Comparison of ENCODE assay signal across 11 cellular contexts in the genomic region with DNA sequence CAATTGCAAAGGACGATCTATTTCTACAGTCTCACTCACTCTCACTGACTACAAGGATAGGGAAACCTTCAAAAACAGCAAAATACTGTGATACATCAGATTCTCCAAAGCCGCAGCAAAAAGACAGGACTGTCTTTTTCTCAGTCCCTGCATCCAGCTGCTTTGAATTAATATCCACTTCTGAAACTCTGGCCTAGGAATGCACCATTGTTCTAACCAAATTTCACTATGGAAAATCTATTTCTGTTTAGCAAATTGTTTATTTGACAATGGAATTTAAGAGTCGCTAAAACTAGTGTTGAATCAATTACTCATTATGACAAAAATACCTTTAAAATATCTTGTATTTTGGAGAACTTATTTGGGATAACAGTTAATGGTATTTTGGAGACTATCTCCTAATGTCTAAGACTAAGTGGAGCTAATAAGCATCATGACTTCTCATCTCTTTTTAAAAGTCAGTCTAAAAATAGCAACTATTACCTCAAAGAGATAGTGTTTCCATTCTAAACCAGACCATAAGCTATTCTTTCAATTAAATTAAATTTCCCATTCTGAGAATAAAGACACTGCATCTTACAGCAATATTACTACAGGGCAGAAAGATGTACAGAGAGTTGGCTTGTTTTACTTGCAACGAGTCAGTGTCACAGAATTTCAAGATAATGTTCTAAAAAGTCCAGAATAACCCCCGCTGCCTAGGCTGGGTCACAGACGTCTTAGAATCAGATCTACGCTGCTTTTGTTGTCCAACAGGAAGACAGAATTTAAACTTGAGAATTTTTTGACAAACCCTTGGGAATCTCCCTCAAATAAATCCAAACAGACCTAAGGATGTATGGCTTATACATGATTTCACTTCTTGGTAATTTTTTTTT.
DNase-seq lines count a peak whose midpoint lies in the region; ATAC-seq lines count a peak whose summit lies in the region.
"Had no signal": no experiment of that assay in that cellular context is flagged by ENCODE, and none has a peak within 500 bp of the region (broad histone marks: within the 10 kb centered on the region; RNA-seq: fewer than 3 reads in every experiment).

No MANE protein-coding gene starts in this region.

- ATAC-seq in activated CD4-positive, alpha-beta T cell treated with anti-CD3 and anti-CD28 coated beads for 36 hours, result peak; percentile 18
- ATAC-seq: A549 had no signal

- no peaks in the 10 kb centered on the region for H3K27me3 Mint-ChIP-seq in activated CD4-positive, alpha-beta T cell treated with anti-CD3 and anti-CD28 coated beads for 36 hours
- H3K27me3 Mint-ChIP-seq in activated naive CD8-positive, alpha-beta T cell, result no peaks in the 10 kb centered on the region

- H3K9me3 ChIP-seq in stomach smooth muscle (ENCODE audit: control insufficient read depth in 2 of 2, low read length in 2 of 2), result no peaks in the 10 kb centered on the region
- H3K9me3 ChIP-seq: A549 had no signal

- H3K4me3 ChIP-seq in stomach smooth muscle (ENCODE audit: low read length in 2 of 2), result no peak overlapping the region
- H3K4me3 ChIP-seq: A549 had no signal

- H3K27ac Mint-ChIP-seq in activated CD4-positive, alpha-beta T cell treated with anti-CD3 and anti-CD28 coated beads for 36 hours, result peak overlapping the region; percentile 92
- H3K27ac Mint-ChIP-seq in activated naive CD8-positive, alpha-beta T cell, result peak overlapping the region; percentile 94

- H3K4me1 ChIP-seq in stomach smooth muscle (ENCODE audit: control insufficient read depth, insufficient read depth, low read length), result peaks cover 31% of the 10 kb centered on the region

- peak overlapping the region; percentile 84 for H3K27ac ChIP-seq in layer of hippocampus (ENCODE audit: low read depth, low read length)
- peak overlapping the region; percentile 56 for H3K27ac ChIP-seq in stomach smooth muscle (ENCODE audit: low read length)
- H3K27ac ChIP-seq: A549, brain microvascular endothelial cell had no signal

- intact Hi-C loops in activated CD4-positive, alpha-beta T cell treated with anti-CD3 and anti-CD28 coated beads for 36 hours (cut with DNase I, micrococcal nuclease), result loop anchor here (2.0 to 5.0 kb wide), 6 partner anchors 43 to 105 kb away; no protein-coding TSS in a partner anchor

- peaks cover 3 to 4% of the 10 kb centered on the region in 2 donors for H3K36me3 ChIP-seq in stomach smooth muscle (ENCODE audit: control insufficient read depth in 2 of 2, insufficient read depth in 2 of 2, low read length in 2 of 2)
- H3K36me3 ChIP-seq: brain microvascular endothelial cell had no signal

- peaks cover 78% of the 10 kb centered on the region for H3K4me1 Mint-ChIP-seq in activated CD4-positive, alpha-beta T cell treated with anti-CD3 and anti-CD28 coated beads for 36 hours
- H3K4me1 Mint-ChIP-seq in activated naive CD8-positive, alpha-beta T cell (ENCODE audit: low read depth), result peaks cover 60% of the 10 kb centered on the region

- no peaks in the 10 kb centered on the region for H3K9me3 Mint-ChIP-seq in activated CD4-positive, alpha-beta T cell treated with anti-CD3 and anti-CD28 coated beads for 36 hours (ENCODE audit: low read depth)
- H3K9me3 Mint-ChIP-seq in activated naive CD8-positive, alpha-beta T cell (ENCODE audit: low read depth), result no peaks in the 10 kb centered on the region

- no peaks in the 10 kb centered on the region for H3K27me3 ChIP-seq in layer of hippocampus (ENCODE audit: control insufficient read depth, insufficient read depth, low read length)
- no peaks in the 10 kb centered on the region for H3K27me3 ChIP-seq in stomach smooth muscle (ENCODE audit: control insufficient read depth in 1 of 2, insufficient read depth in 2 of 2, low read length in 2 of 2)
- H3K27me3 ChIP-seq: brain microvascular endothelial cell had no signal

- CTCF ChIA-PET in activated CD4-positive, alpha-beta T cell treated with anti-CD3 and anti-CD28 coated beads for 36 hours (lab: Charles Lee), result interaction anchor here (0.9 to 2.1 kb wide), 7 partner anchors 24 to 107 kb away, joined by 3 to 7 read pairs (median 4); no protein-coding TSS in a partner anchor

- POLR2A ChIA-PET in activated CD4-positive, alpha-beta T cell treated with anti-CD3 and anti-CD28 coated beads for 36 hours (lab: Charles Lee), result interaction anchor here (1.0 to 2.5 kb wide), 7 partner anchors 29 to 109 kb away, joined by 3 to 15 read pairs (median 4); a partner anchor contains a TSS

- no peak for DNase-seq in activated CD4-positive, alpha-beta T cell treated with anti-CD3 and anti-CD28 coated beads for 36 hours
- DNase-seq in activated CD4-positive, alpha-beta T cell treated with anti-CD3 and anti-CD28 coated beads for 48 hours, result no peak
- DNase-seq in occipital lobe (lab: John Stamatoyannopoulos, UW) (no peak), NCI-H1930 (lab: John Stamatoyannopoulos, UW) (no peak), NCI-H1436 treated with DMSO at 0.1 percent for 48 hours (lab: John Stamatoyannopoulos, UW) (no peak)
- DNase-seq: brain microvascular endothelial cell, kidney glomerular epithelial cell had no signal

- peak overlapping the region in 1 of 2 donors; percentile 47 for H3K9ac ChIP-seq in stomach smooth muscle (ENCODE audit: low read length in 2 of 2)

- H3K4me3 Mint-ChIP-seq in activated CD4-positive, alpha-beta T cell treated with anti-CD3 and anti-CD28 coated beads for 36 hours, result peak overlapping the region; percentile 27
- peak overlapping the region; percentile 73 for H3K4me3 Mint-ChIP-seq in activated naive CD8-positive, alpha-beta T cell

- H3K36me3 Mint-ChIP-seq in activated CD4-positive, alpha-beta T cell treated with anti-CD3 and anti-CD28 coated beads for 36 hours (ENCODE audit: low read depth), result peaks cover 51% of the 10 kb centered on the region
- peaks cover 12% of the 10 kb centered on the region for H3K36me3 Mint-ChIP-seq in activated naive CD8-positive, alpha-beta T cell
